8 cellular contexts compared by ENCODE assay signal in the genomic region with DNA sequence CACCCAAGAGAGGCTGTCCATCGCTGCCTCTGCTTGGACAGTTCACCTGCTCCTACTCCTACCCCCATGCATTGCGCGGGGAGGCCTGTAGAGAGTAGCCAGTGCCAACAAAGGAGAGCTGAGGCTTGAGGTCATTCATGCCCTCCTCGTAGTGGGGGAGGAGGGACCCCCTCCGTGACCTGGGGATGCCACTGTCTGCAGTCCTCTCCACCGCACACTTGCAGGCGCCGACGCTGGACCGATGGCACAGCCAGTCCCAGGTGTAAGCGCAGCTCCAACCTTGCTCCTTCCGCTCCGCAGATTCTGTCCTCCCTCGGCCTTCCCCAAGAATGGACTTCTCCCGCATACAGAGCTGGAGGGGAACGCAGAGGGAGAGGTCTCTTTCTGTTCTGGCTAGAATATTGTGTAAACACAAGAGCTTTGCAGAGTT. TPM values are rescaled to one million over a fixed set of nuclear protein-coding genes. Genes with fewer than 3 reads are reported as not detected.
DNase-seq lines count a peak whose midpoint lies in the region; ATAC-seq and TF ChIP-seq lines count a peak whose summit lies in the region.

No MANE protein-coding gene starts in this region.

- in situ Hi-C loops in HAP-1 (cut with MboI; ENCODE audit: low sequenced_read_pairs): no loop called here

- peaks cover 30% of the 10 kb centered on the region for H3K27me3 Mint-ChIP-seq in activated T-helper 2 cell treated with anti-CD3 and anti-CD28 coated beads, Interferon-gamma antibody, Interleukin-2, Interleukin-4, amounts not matched to agents 10 μg/mL and 5 μg/mL and 100 μg/mL, durations not matched to agents 14 hours and 24 hours and 36 hours (ENCODE audit: low read depth)

- no peak for ATAC-seq in HG02759 (IDR thresholded peaks at IDR 0.05; ENCODE audit: unreplicated experiment)

- intact Hi-C loops in activated T-helper 2 cell treated with anti-CD3 and anti-CD28 coated beads, Interferon-gamma antibody, Interleukin-2, Interleukin-4, amounts not matched to agents 10 μg/mL and 5 μg/mL and 100 μg/mL, durations not matched to agents 14 hours and 24 hours and 36 hours (cut with micrococcal nuclease): loop anchor here (2.0 kb wide), 1 partner anchor 15 kb away; no protein-coding TSS in a partner anchor
- intact Hi-C loops in left ventricle myocardium inferior (cut with micrococcal nuclease): no loop called here

- H3K36me3 Mint-ChIP-seq in activated T-helper 2 cell treated with anti-CD3 and anti-CD28 coated beads, Interferon-gamma antibody, Interleukin-2, Interleukin-4, amounts not matched to agents 10 μg/mL and 5 μg/mL and 100 μg/mL, durations not matched to agents 14 hours and 24 hours and 36 hours (ENCODE audit: low read depth): peaks cover 10% of the 10 kb centered on the region

- H3K4me1 ChIP-seq in HAP-1 (peaks cover 2% of the 10 kb centered on the region; the same call in 1 of the 2 replicates), left ventricle myocardium inferior (peaks cover 54% of the 10 kb centered on the region)

- H3K36me3 ChIP-seq in HAP-1 (replicated peaks) (no peaks in the 10 kb centered on the region), left ventricle myocardium inferior (peaks cover 17% of the 10 kb centered on the region)

- H3K9me3 ChIP-seq in HAP-1 (no peaks in the 10 kb centered on the region), left ventricle myocardium inferior (replicated peaks) (no peaks in the 10 kb centered on the region)

- no peaks in the 10 kb centered on the region for H3K27me3 ChIP-seq in HAP-1 (ENCODE audit: low read depth)
- no peaks in the 10 kb centered on the region for H3K27me3 ChIP-seq in left ventricle myocardium inferior (ENCODE audit: low read depth)

- peak overlapping the region; percentile 81 for H3K4me3 Mint-ChIP-seq in activated T-helper 2 cell treated with anti-CD3 and anti-CD28 coated beads, Interferon-gamma antibody, Interleukin-2, Interleukin-4, amounts not matched to agents 10 μg/mL and 5 μg/mL and 100 μg/mL, durations not matched to agents 14 hours and 24 hours and 36 hours (ENCODE audit: low read depth)

- peak overlapping the region; percentile 51 for H3K4me3 ChIP-seq in HAP-1
- peak overlapping the region; percentile 85 for H3K4me3 ChIP-seq in left ventricle myocardium inferior
- H3K4me3 ChIP-seq in skin epidermis: peak overlapping the region; percentile 53 to 87 (median 75)

- peaks cover 12% of the 10 kb centered on the region for H3K4me1 Mint-ChIP-seq in activated T-helper 2 cell treated with anti-CD3 and anti-CD28 coated beads, Interferon-gamma antibody, Interleukin-2, Interleukin-4, amounts not matched to agents 10 μg/mL and 5 μg/mL and 100 μg/mL, durations not matched to agents 14 hours and 24 hours and 36 hours (ENCODE audit: low read depth)

- TF ChIP-seq CTCF in left ventricle myocardium inferior (IDR thresholded peaks at IDR 0.05; ENCODE audit: borderline replicate concordance): no peak

- no peaks in the 10 kb centered on the region for H3K9me3 Mint-ChIP-seq in activated T-helper 2 cell treated with anti-CD3 and anti-CD28 coated beads, Interferon-gamma antibody, Interleukin-2, Interleukin-4, amounts not matched to agents 10 μg/mL and 5 μg/mL and 100 μg/mL, durations not matched to agents 14 hours and 24 hours and 36 hours

- H3K27ac Mint-ChIP-seq in activated T-helper 2 cell treated with anti-CD3 and anti-CD28 coated beads, Interferon-gamma antibody, Interleukin-2, Interleukin-4, amounts not matched to agents 10 μg/mL and 5 μg/mL and 100 μg/mL, durations not matched to agents 14 hours and 24 hours and 36 hours: no peak overlapping the region

- no peak for DNase-seq in HAP-1 (ENCODE audit: low spot score in 2 of 2)
- no peak for DNase-seq in activated T-helper 2 cell treated with anti-CD3 and anti-CD28 coated beads, Interferon-gamma antibody, Interleukin-2, Interleukin-4, amounts not matched to agents 10 μg/mL and 5 μg/mL and 100 μg/mL, durations not matched to agents 14 hours and 24 hours and 36 hours (ENCODE audit: low spot score)
- no peak for DNase-seq in left ventricle myocardium inferior
- DNase-seq in AG08395 (ENCODE audit: low spot score): no peak
- DNase-seq in NCI-H1417 (lab: John Stamatoyannopoulos, UW): no peak
- DNase-seq in SKM-1 treated with dmso at 0.1 percent for 144 hours (lab: John Stamatoyannopoulos, UW; ENCODE audit: unreplicated experiment): no peak

- H3K27ac ChIP-seq in left ventricle myocardium inferior (replicated peaks): peak overlapping the region; percentile 97
- H3K27ac ChIP-seq in skin epidermis: peak overlapping the region in 19 of 21 experiments; percentile 18 to 99 (median 95)

RNA-seq across cellular contexts. Expression of a gene that starts 0.7 kb away (rescaled TPM):
- 8.8 and 9.2 TPM in 2 replicates for total RNA-seq in activated T-helper 2 cell treated with anti-CD3 and anti-CD28 coated beads, Interferon-gamma antibody, Interleukin-2, Interleukin-4, amounts not matched to agents 10 μg/mL and 5 μg/mL and 100 μg/mL, durations not matched to agents 14 hours and 24 hours and 36 hours
- total RNA-seq in left ventricle myocardium inferior: 21.1 TPM

RNA-seq across cellular contexts. Expression of a gene that starts 37.3 kb away (rescaled TPM):
- 61.4 and 62.9 TPM in 2 replicates for total RNA-seq in activated T-helper 2 cell treated with anti-CD3 and anti-CD28 coated beads, Interferon-gamma antibody, Interleukin-2, Interleukin-4, amounts not matched to agents 10 μg/mL and 5 μg/mL and 100 μg/mL, durations not matched to agents 14 hours and 24 hours and 36 hours
- 41.0 TPM for total RNA-seq in left ventricle myocardium inferior

RNA-seq across cellular contexts. Expression of a gene that starts 48.1 kb away (rescaled TPM):
- total RNA-seq in activated T-helper 2 cell treated with anti-CD3 and anti-CD28 coated beads, Interferon-gamma antibody, Interleukin-2, Interleukin-4, amounts not matched to agents 10 μg/mL and 5 μg/mL and 100 μg/mL, durations not matched to agents 14 hours and 24 hours and 36 hours: not detected in 2 replicates
- 44.2 TPM for total RNA-seq in left ventricle myocardium inferior

Comparison
In these comparisons a context has a peak if more than half of its experiments do, and no peak if none do; other contexts are left out.
1. RNA of a gene that starts 48.1 kb away (total RNA-seq): 44.2 TPM in left ventricle myocardium inferior (single experiment); not detected in activated T-helper 2 cell treated with anti-CD3 and anti-CD28 coated beads, Interferon-gamma antibody, Interleukin-2, Interleukin-4, amounts not matched to agents 10 μg/mL and 5 μg/mL and 100 μg/mL, durations not matched to agents 14 hours and 24 hours and 36 hours; every median in the first group is over 10 times any median in the second.
2. Peak in every context shown above with its lines, with median percentiles within 50 percentile points of each other: H3K4me3 ChIP-seq.